In genomic region chr20:41394931-41395668, GRCh38 we compare ENCODE assay signal across 17 cellular contexts. TPM values are rescaled to one million over a fixed set of nuclear protein-coding genes. Genes with fewer than 3 reads are reported as not detected.
"Had no signal": no experiment of that assay in that cellular context is flagged by ENCODE, and none has a peak within 500 bp of the region (broad histone marks: within the 10 kb centered on the region; RNA-seq: fewer than 3 reads in every experiment).

No MANE protein-coding gene starts in this region.

- H3K9ac ChIP-seq: parathyroid adenoma had no signal

- H3K79me2 ChIP-seq: parathyroid adenoma had no signal

- FAIRE-seq: urothelium cell line had no signal

- H3K36me3 ChIP-seq: spleen, suprapubic skin had no signal

- H3K27ac ChIP-seq: body of pancreas, parathyroid adenoma, spleen, suprapubic skin had no signal

- H3K36me3 Mint-ChIP-seq: activated naive CD4-positive, alpha-beta T cell treated with anti-CD3 and anti-CD28 coated beads, Interleukin-2, amount 50 U/mL, for 24 hours; immature natural killer cell had no signal

- H3K4me3 Mint-ChIP-seq: activated naive CD4-positive, alpha-beta T cell treated with anti-CD3 and anti-CD28 coated beads, Interleukin-2, amount 50 U/mL, for 24 hours; dendritic cell treated with granulocyte-macrophage colony-stimulating factor and Interleukin-4, amounts not matched to agents 40 ng/mL and 50 ng/mL, for 4 days; immature natural killer cell; memory B cell; nephron had no signal

- H3K4me3 ChIP-seq: body of pancreas, spleen, suprapubic skin had no signal

- H3K27me3 ChIP-seq: body of pancreas, spleen, suprapubic skin had no signal

- H3K9me3 Mint-ChIP-seq: activated naive CD4-positive, alpha-beta T cell treated with anti-CD3 and anti-CD28 coated beads, Interleukin-2, amount 50 U/mL, for 24 hours; dendritic cell treated with granulocyte-macrophage colony-stimulating factor and Interleukin-4, amounts not matched to agents 40 ng/mL and 50 ng/mL, for 4 days; immature natural killer cell; nephron had no signal

- H3K27ac Mint-ChIP-seq: activated naive CD4-positive, alpha-beta T cell treated with anti-CD3 and anti-CD28 coated beads, Interleukin-2, amount 50 U/mL, for 24 hours; dendritic cell treated with granulocyte-macrophage colony-stimulating factor and Interleukin-4, amounts not matched to agents 40 ng/mL and 50 ng/mL, for 4 days; immature natural killer cell; memory B cell had no signal

- H2AFZ ChIP-seq: parathyroid adenoma had no signal

- H3K9me3 ChIP-seq: body of pancreas, spleen, suprapubic skin had no signal

- H3K4me1 ChIP-seq: body of pancreas, parathyroid adenoma, spleen had no signal

- DNase-seq: activated T-cell treated with anti-CD3 and anti-CD28 coated beads, Interleukin-2, amount 50 U/mL, for 1 hour; body of pancreas; cerebellar nuclear complex; erythroblast; immature natural killer cell; spleen; stimulated activated CD4-positive, alpha-beta T cell treated with anti-CD3 and anti-CD28 coated beads, Interleukin-1b, Interleukin-23, amount 100 ng/mL, for 48 hours; stimulated activated naive CD4-positive, alpha-beta T cell had no signal

- ATAC-seq: activated CD4-positive, CD25-positive, alpha-beta regulatory T cell treated with anti-CD3 and anti-CD28 coated beads, Interleukin-2, amount 50 U/mL, for 24 hours; body of pancreas had no signal

- H3K4me1 Mint-ChIP-seq: activated naive CD4-positive, alpha-beta T cell treated with anti-CD3 and anti-CD28 coated beads, Interleukin-2, amount 50 U/mL, for 24 hours; immature natural killer cell; memory B cell had no signal

- H3K27me3 Mint-ChIP-seq: memory B cell had no signal

RNA-seq across cellular contexts. Expression of gene EMILIN3, which starts 28.5 kb away (rescaled TPM):
- total RNA-seq: spleen; T-helper 2 cell treated with Interferon-gamma antibody and Interleukin-4, amounts not matched to agents 100 ng/mL and 5 ng/mL, for 36 hours had no signal
- polyA plus RNA-seq: immature natural killer cell had no signal
